ENCODE assay signal across 19 cellular contexts in genomic region chr19:35447870-35448492, GRCh38. TPM values are rescaled to one million over a fixed set of nuclear protein-coding genes. Genes with fewer than 3 reads are reported as not detected.
DNase-seq lines count a peak whose midpoint lies in the region; ATAC-seq, FAIRE-seq and TF ChIP-seq lines count a peak whose summit lies in the region.
"Had no signal": no experiment of that assay in that cellular context is flagged by ENCODE, and none has a peak within 500 bp of the region (broad histone marks: within the 10 kb centered on the region; RNA-seq: fewer than 3 reads in every experiment).

TSS of gene FFAR2 (plus strand) at chr19:35448257. CDS start at chr19:35449715, 1,458 bp downstream.

- no peak within 1 kb of the TSS for H2AK5ac ChIP-seq in H1 (ENCODE audit: low read depth, low read length)

- H3K79me1 ChIP-seq in H1 (ENCODE audit: low read depth, low read length), result no peaks in the 10 kb centered on the region

- no peaks in the 10 kb centered on the region for H3K36me3 Mint-ChIP-seq in GM23338 (ENCODE audit: low read depth)
- H3K36me3 Mint-ChIP-seq in neural progenitor cell, result no peaks in the 10 kb centered on the region
- H3K36me3 Mint-ChIP-seq: activated naive CD8-positive, alpha-beta T cell treated with anti-CD3 and anti-CD28 coated beads, Interleukin-2, amount 10 ng/mL, durations not matched to agents 7 days and 5 days had no signal

- H2AFZ ChIP-seq in GM23338 (peak within 1 kb of the TSS; percentile 83; the same call in 1 of the 2 replicates), H1 (ENCODE audit: low read length) (peak within 1 kb of the TSS; percentile 81), neural progenitor cell (replicated peaks) (peak within 1 kb of the TSS; percentile 79)

- H2BK12ac ChIP-seq in H1 (ENCODE audit: low read depth, low read length), result 0 out of 2 replicates have a peak within 1 kb of the TSS, but pooled peaks have one; percentile 40

- no peak within 1 kb of the TSS for H4K91ac ChIP-seq in H1 (replicated peaks; ENCODE audit: insufficient read length, low read length)

- no peak within 1 kb of the TSS for H3K23ac ChIP-seq in H1 (ENCODE audit: insufficient read length)

- TF ChIP-seq EP300 in H1 (IDR thresholded peaks at IDR 0.05; ENCODE audit: borderline replicate concordance in 1 of 2, low read depth in 2 of 2, low read length in 2 of 2) (no peak), suprapubic skin (IDR thresholded peaks at IDR 0.05) (no peak)

- H4K5ac ChIP-seq in H1 (ENCODE audit: insufficient read length, low read depth, low read length), result no peak within 1 kb of the TSS

- H2BK20ac ChIP-seq in H1 (ENCODE audit: low read length), result no peak within 1 kb of the TSS

- H3K27me3 Mint-ChIP-seq in GM23338 (ENCODE audit: insufficient read depth, low read depth, poor library complexity) (peaks cover 10% of the 10 kb centered on the region), neural progenitor cell (ENCODE audit: insufficient read depth, low read depth) (peaks cover 7% of the 10 kb centered on the region)

- no peak for TF ChIP-seq RAD21 in H1 (IDR thresholded peaks at IDR 0.05 in 1 of 2, conservative IDR thresholded peaks at IDR 0.05 in 1 of 2; ENCODE audit: low read depth in 2 of 2, low read length in 2 of 2)

- H3K27me3 ChIP-seq in GM23338 (ENCODE audit: insufficient read depth) (no peaks in the 10 kb centered on the region), H1 (replicated peaks in 1 of 4; ENCODE audit: control insufficient read depth in 3 of 4, extremely low read depth in 1 of 4, insufficient read depth in 3 of 4, low read length in 3 of 4) (peaks cover 0 to 5% (median 0%) of the 10 kb centered on the region in 4 experiments; a peak in 3 of 7 replicates), neural progenitor cell (no peaks in the 10 kb centered on the region), suprapubic skin (peaks cover 15% of the 10 kb centered on the region), breast epithelium (no peaks in the 10 kb centered on the region)
- H3K27me3 ChIP-seq: cardiac muscle cell had no signal

- H3K27ac ChIP-seq in C4-2B, result peak within 1 kb of the TSS; percentile 58
- H3K27ac ChIP-seq in GM23338 (ENCODE audit: low read depth), result no peak within 1 kb of the TSS
- no peak within 1 kb of the TSS for H3K27ac ChIP-seq in H1 (ENCODE audit: low read depth, low read length)
- H3K27ac ChIP-seq in neural progenitor cell, result no peak within 1 kb of the TSS
- no peak within 1 kb of the TSS for H3K27ac ChIP-seq in suprapubic skin
- H3K27ac ChIP-seq in breast epithelium, result peak within 1 kb of the TSS in 1 of 2 donors; percentile 69
- H3K27ac ChIP-seq: cardiac muscle cell had no signal

- no peak within 1 kb of the TSS for H2BK120ac ChIP-seq in H1 (replicated peaks; ENCODE audit: low read depth, low read length)

- H3K14ac ChIP-seq in H1 (ENCODE audit: insufficient read length), result no peak within 1 kb of the TSS

- POLR2A ChIA-PET in H1 (lab: Charles Lee; ENCODE audit: partially characterized antibody), result no interaction called here

- H2BK5ac ChIP-seq in H1 (ENCODE audit: low read depth, low read length), result no peak within 1 kb of the TSS

- ATAC-seq in GM23338 (no peak), left colon (no peak)

- no peak for TF ChIP-seq POLR2A in H1 (IDR thresholded peaks at IDR 0.05; ENCODE audit: control extremely low read depth in 1 of 2, low read depth in 2 of 2, low read length in 2 of 2)
- no peak for TF ChIP-seq POLR2A in suprapubic skin (IDR thresholded peaks at IDR 0.05)
- TF ChIP-seq POLR2A in breast epithelium (IDR thresholded peaks at IDR 0.05), result no peak

- H3K36me3 ChIP-seq in GM23338 (ENCODE audit: insufficient read depth) (no peaks in the 10 kb centered on the region), H1 (ENCODE audit: control insufficient read depth in 2 of 4, insufficient read depth in 4 of 4, low read length in 3 of 4) (no peaks in the 10 kb centered on the region), neural progenitor cell (no peaks in the 10 kb centered on the region), suprapubic skin (no peaks in the 10 kb centered on the region), breast epithelium (no peaks in the 10 kb centered on the region)
- H3K36me3 ChIP-seq: cardiac muscle cell had no signal

- H3K4me1 Mint-ChIP-seq in GM23338 (peaks cover 19% of the 10 kb centered on the region; the same call in 2 of the 3 replicates), neural progenitor cell (no peaks in the 10 kb centered on the region)

- H3K9ac ChIP-seq in H1 (replicated peaks in 1 of 4; ENCODE audit: extremely low read depth in 1 of 4, low read depth in 3 of 4, low read length in 3 of 4) (no peak within 1 kb of the TSS), neural progenitor cell (no peak within 1 kb of the TSS)

- H3K4me1 ChIP-seq in GM23338 (ENCODE audit: insufficient read depth) (no peaks in the 10 kb centered on the region; the same call in 1 of the 2 replicates), H1 (replicated peaks in 1 of 4; ENCODE audit: control insufficient read depth in 3 of 4, insufficient read depth in 4 of 4, low read length in 3 of 4) (peaks cover 0 to 4% (median 0%) of the 10 kb centered on the region in 4 experiments; a peak in 1 of 7 replicates), neural progenitor cell (no peaks in the 10 kb centered on the region), suprapubic skin (peaks cover 22% of the 10 kb centered on the region), breast epithelium (no peaks in the 10 kb centered on the region)

- TF ChIP-seq CTCF in C4-2B (conservative IDR thresholded peaks at IDR 0.05) (no peak), GM23338 (conservative IDR thresholded peaks at IDR 0.05; ENCODE audit: low read depth in 2 of 2) (no peak), H1 (IDR thresholded peaks at IDR 0.05; ENCODE audit: control extremely low read depth in 1 of 3, insufficient read depth in 1 of 3, low read depth in 1 of 3, low read length in 3 of 3) (no peak), neural progenitor cell (IDR thresholded peaks at IDR 0.05) (no peak), suprapubic skin (IDR thresholded peaks at IDR 0.05) (no peak), breast epithelium (IDR thresholded peaks at IDR 0.05) (no peak)

- H3K4me3 ChIP-seq in GM23338 (no peak within 1 kb of the TSS), H1 (ENCODE audit: extremely low read depth in 1 of 4, insufficient read depth in 2 of 4, low read depth in 3 of 4, low read length in 4 of 4) (no peak within 1 kb of the TSS), neural progenitor cell (no peak within 1 kb of the TSS), suprapubic skin (no peak within 1 kb of the TSS), breast epithelium (no peak within 1 kb of the TSS)
- H3K4me3 ChIP-seq: cardiac muscle cell had no signal

- H3K23me2 ChIP-seq in H1 (ENCODE audit: low read depth, low read length), result no peaks in the 10 kb centered on the region

- H3K4me3 Mint-ChIP-seq in GM23338, result no peak within 1 kb of the TSS
- no peak within 1 kb of the TSS for H3K4me3 Mint-ChIP-seq in neural progenitor cell
- H3K4me3 Mint-ChIP-seq: activated naive CD8-positive, alpha-beta T cell treated with anti-CD3 and anti-CD28 coated beads, Interleukin-2, amount 10 ng/mL, durations not matched to agents 7 days and 5 days; endodermal cell had no signal

- CTCF ChIA-PET in H1 (lab: Charles Lee; ENCODE audit: partially characterized antibody), result interaction anchor here (0.6 to 1.8 kb wide), 7 partner anchors 12 to 317 kb away, joined by 3 to 5 read pairs (median 4); partner anchors contain the start of gene COX6B1

- no peak within 1 kb of the TSS for H3K56ac ChIP-seq in H1 (replicated peaks; ENCODE audit: insufficient read length, low read depth, low read length)

- H4K20me1 ChIP-seq in GM23338 (replicated peaks; ENCODE audit: insufficient read depth), result no peaks in the 10 kb centered on the region
- no peaks in the 10 kb centered on the region for H4K20me1 ChIP-seq in H1 (replicated peaks in 1 of 2; ENCODE audit: control insufficient read depth in 1 of 2, insufficient read depth in 2 of 2, low read length in 2 of 2)
- no peaks in the 10 kb centered on the region for H4K20me1 ChIP-seq in neural progenitor cell (ENCODE audit: low read depth)

- no peaks in the 10 kb centered on the region for H3K9me2 ChIP-seq in GM23338 (ENCODE audit: insufficient read depth)

- H3K27ac Mint-ChIP-seq in GM23338 (no peak within 1 kb of the TSS), neural progenitor cell (no peak within 1 kb of the TSS)
- H3K27ac Mint-ChIP-seq: activated naive CD8-positive, alpha-beta T cell treated with anti-CD3 and anti-CD28 coated beads, Interleukin-2, amount 10 ng/mL, durations not matched to agents 7 days and 5 days; endodermal cell had no signal

- no peak within 1 kb of the TSS for H3K4me2 ChIP-seq in GM23338
- no peak within 1 kb of the TSS for H3K4me2 ChIP-seq in H1 (ENCODE audit: insufficient read depth in 1 of 2, low read depth in 2 of 2, low read length in 2 of 2)
- no peak within 1 kb of the TSS for H3K4me2 ChIP-seq in neural progenitor cell

- DNase-seq in GM23338 (ENCODE audit: low spot score), result no peak
- no peak for DNase-seq in H1 (ENCODE audit: low read depth in 1 of 2, low spot score in 2 of 2)
- no peak for DNase-seq in neural progenitor cell (ENCODE audit: low spot score)
- no peak for DNase-seq in suprapubic skin (ENCODE audit: low spot score in 2 of 2)
- DNase-seq in left colon, result no peak
- no peak for DNase-seq in DMS 273 (lab: John Stamatoyannopoulos, UW; ENCODE audit: unreplicated experiment)
- DNase-seq in breast epithelium (ENCODE audit: low spot score in 2 of 2), result no peak
- DNase-seq: activated CD4-positive, alpha-beta T cell treated with anti-CD3 and anti-CD28 coated beads for 48 hours; activated naive CD8-positive, alpha-beta T cell treated with anti-CD3 and anti-CD28 coated beads, Interleukin-2, amount 10 ng/mL, durations not matched to agents 7 days and 5 days; activated T-cell treated with anti-CD3 and anti-CD28 coated beads for 4 hours; endodermal cell; HCEC 1CT; IMR-90; NCI-H1092; T-helper 2 cell had no signal

- H3K9me3 Mint-ChIP-seq in GM23338 (no peaks in the 10 kb centered on the region; the same call in 2 of the 3 replicates), neural progenitor cell (no peaks in the 10 kb centered on the region)
- H3K9me3 Mint-ChIP-seq: activated naive CD8-positive, alpha-beta T cell treated with anti-CD3 and anti-CD28 coated beads, Interleukin-2, amount 10 ng/mL, durations not matched to agents 7 days and 5 days; endodermal cell had no signal

- peak within 1 kb of the TSS; percentile 23 for H3K4ac ChIP-seq in H1 (replicated peaks; ENCODE audit: insufficient read length, low read depth, low read length)

- WGBS in H1 (ENCODE audit: extremely low coverage in 1 of 2, insufficient coverage in 1 of 2, insufficient read length in 1 of 2, insufficient replicate concordance in 2 of 2, low coverage in 1 of 2, low lambda C conversion rate in 2 of 2, missing lambda C conversion rate in 1 of 2), 2 experiments, result 97% methylated on average over 2 of the region's 3 CpGs; no CpG with 5 or more reads in 1 of the 2 experiments
- WGBS in suprapubic skin, result 72% methylated on average over 3 of the region's 3 CpGs

- H3F3A ChIP-seq in GM23338 (replicated peaks; ENCODE audit: low read depth) (no peaks in the 10 kb centered on the region), neural progenitor cell (ENCODE audit: low read depth) (no peaks in the 10 kb centered on the region)

- no peak within 1 kb of the TSS for H3K18ac ChIP-seq in H1 (ENCODE audit: extremely low read depth, low read length)

- H3K79me2 ChIP-seq in GM23338 (replicated peaks; ENCODE audit: insufficient read depth) (no peaks in the 10 kb centered on the region), H1 (ENCODE audit: control insufficient read depth in 1 of 2, insufficient read depth in 2 of 2, low read length in 2 of 2) (no peaks in the 10 kb centered on the region), neural progenitor cell (ENCODE audit: low read depth) (no peaks in the 10 kb centered on the region)

- no peak within 1 kb of the TSS for H4K8ac ChIP-seq in H1 (ENCODE audit: extremely low read depth, insufficient read depth, low read length)

- no peak within 1 kb of the TSS for H2BK15ac ChIP-seq in H1 (ENCODE audit: low read length)

- intact Hi-C loops in left colon (cut with DNase I, micrococcal nuclease), result no loop called here
- intact Hi-C loops in breast epithelium (cut with DNase I; ENCODE audit: low total_unique reads), result no loop called here

- H3K9me3 ChIP-seq in H1 (ENCODE audit: insufficient read depth in 2 of 2, low read depth in 1 of 2, low read length in 1 of 2) (no peaks in the 10 kb centered on the region), neural progenitor cell (ENCODE audit: low read depth) (no peaks in the 10 kb centered on the region), suprapubic skin (no peaks in the 10 kb centered on the region), breast epithelium (no peaks in the 10 kb centered on the region)

- no peak for FAIRE-seq in H1 (lab: Jason Lieb, UNC)

RNA-seq across cellular contexts. Expression of gene FFAR2, which starts in this region (rescaled TPM):
- not detected in 2 replicates for total RNA-seq in GM23338 (2014; rRNA removed; shearing (Covaris generic))
- not detected in 2 replicates for polyA plus RNA-seq in GM23338 (2016; fragmentation: Nextera tagmentation; extraction: Ambion mirVana)
- total RNA-seq in H1 (2021; fragmentation: NEBNext Ultra II Directional; extraction: Animal tissue kit (Norgen Biotek cat#: 25700)), result not detected in 2 replicates
- not detected in 2 replicates for polyA plus RNA-seq in H1 (2011; rRNA removed)
- polyA plus RNA-seq in H1 (2011; cell fraction: cytosol; rRNA removed), result 0.05 TPM
- not detected for polyA plus RNA-seq in H1 (2011; cell fraction: nucleus; rRNA removed)
- polyA plus RNA-seq in H1 (2012, experiment 1 of 2), result not detected in 4 replicates
- not detected for polyA plus RNA-seq in H1 (2012, experiment 2 of 2)
- not detected for polyA plus RNA-seq in H1 (2013, experiment 1 of 2)
- polyA plus RNA-seq in H1 (2013, experiment 2 of 2), result not detected
- not detected in 2 replicates for polyA minus RNA-seq in H1 (2011; rRNA and poly(A)+ RNA removed)
- polyA minus RNA-seq in H1 (2011; cell fraction: cytosol; rRNA and poly(A)+ RNA removed), result not detected
- polyA minus RNA-seq in H1 (2011; cell fraction: nucleus; rRNA and poly(A)+ RNA removed), result not detected
- not detected in 2 replicates for total RNA-seq in neural progenitor cell (ENCODE audit: low replicate concordance)
- under 1 TPM in 3 of 4 donors, not detected in 1; 0.29 to 0.64 (median 0.30) TPM for total RNA-seq in suprapubic skin
- 1 to 10 TPM; 1.2 to 1.8 TPM for total RNA-seq in left colon
- under 1 TPM in 1 of 3 donors, not detected in 2; 0.15 TPM for total RNA-seq in breast epithelium
- total RNA-seq: activated naive CD8-positive, alpha-beta T cell treated with anti-CD3 and anti-CD28 coated beads, Interleukin-2, amount 10 ng/mL, durations not matched to agents 7 days and 5 days; cardiac muscle cell; endodermal cell; IMR-90; temporal lobe had no signal
- polyA plus RNA-seq: cardiac muscle cell, IMR-90, neural cell had no signal
